ENCODE assay signal across 1 cellular context in genomic region chr17:48575066-48575582, GRCh38.
TF ChIP-seq lines count a peak whose summit lies in the region.

No MANE protein-coding gene starts in this region.

TF ChIP-seq in K562, 482 proteins besides CTCF, POLR2A, EP300 and RAD21:
- TF ChIP-seq ZKSCAN1 (IDR thresholded peaks at IDR 0.05; ENCODE audit: low read depth, low read length) (0 out of 2 replicates have a peak, but pooled peaks have one; percentile 29), ZNF408 (CRISPR knock-in tag; IDR thresholded peaks at IDR 0.05; ENCODE audit: low read depth) (no peak)
TF ChIP-seq in K562: peak in this region for 1.
